In genomic region chr9:121360975-121361374, GRCh38 we compare ENCODE assay signal across 11 cellular contexts. TPM values are rescaled to one million over a fixed set of nuclear protein-coding genes. Genes with fewer than 3 reads are reported as not detected.
A peak's percentile ranks its signal among the peaks of the same experiment; 100 is the strongest.
DNase-seq lines count a peak whose midpoint lies in the region; ATAC-seq and TF ChIP-seq lines count a peak whose summit lies in the region.
"Had no signal": no experiment of that assay in that cellular context is flagged by ENCODE, and none has a peak within 500 bp of the region (broad histone marks: within the 10 kb centered on the region; RNA-seq: fewer than 3 reads in every experiment).

No MANE protein-coding gene starts in this region.

- peak overlapping the region; percentile 58 for H3K27ac ChIP-seq in caudate nucleus (ENCODE audit: low read depth, low read length)
- peak overlapping the region; percentile 97 to 98 (median 98) for H3K27ac ChIP-seq in right lobe of liver
- H3K27ac ChIP-seq in tibial nerve, result peak overlapping the region in 3 of 4 donors; percentile 7 to 98 (median 95)

- H3K36me3 ChIP-seq in right lobe of liver, result peaks cover 0 to 9% (median under 1%) of the 10 kb centered on the region in 4 donors
- H3K36me3 ChIP-seq in tibial nerve, result peaks cover 0 to 6% (median 0%) of the 10 kb centered on the region in 3 donors

- DNase-seq in LHCN-M2 (ENCODE audit: low read depth) (peak; percentile 82), caudate nucleus (lab: John Stamatoyannopoulos, UW) (no peak), right lobe of liver (no peak), tibial nerve (ENCODE audit: low spot score in 2 of 2) (no peak), T1000 (lab: John Stamatoyannopoulos, UW) (no peak), hepatic stellate cell (ENCODE audit: low spot score) (no peak)
- DNase-seq: hippocampal formation; NCI-H1092 treated with DMSO at 0.1 percent for 48 hours; stimulated activated CD4-positive, alpha-beta T cell treated with anti-CD3 and anti-CD28 coated beads, Interleukin-2, amount 100 ng/mL, for 48 hours had no signal

- intact Hi-C loops in right lobe of liver (cut with DNase I), result no loop called here

- no peak for TF ChIP-seq CTCF in right lobe of liver (IDR thresholded peaks at IDR 0.05)
- no peak for TF ChIP-seq CTCF in tibial nerve (IDR thresholded peaks at IDR 0.05)

- H3K4me1 ChIP-seq in right lobe of liver, result peaks cover 0 to 74% (median 33%) of the 10 kb centered on the region in 4 donors
- peaks cover 0 to 95% (median 54%) of the 10 kb centered on the region in 4 donors for H3K4me1 ChIP-seq in tibial nerve

- TF ChIP-seq POLR2A in right lobe of liver (IDR thresholded peaks at IDR 0.05) (no peak), tibial nerve (IDR thresholded peaks at IDR 0.05) (no peak)

- peak in 1 of 4 donors; percentile 33 for ATAC-seq in right lobe of liver
- no peak for ATAC-seq in HG03432 (IDR thresholded peaks at IDR 0.05; ENCODE audit: unreplicated experiment)
- no peak for ATAC-seq in HG02623 (IDR thresholded peaks at IDR 0.05; ENCODE audit: unreplicated experiment)

- H3K9me3 ChIP-seq in right lobe of liver (no peaks in the 10 kb centered on the region), tibial nerve (no peaks in the 10 kb centered on the region)

- H3K27me3 ChIP-seq in right lobe of liver (no peaks in the 10 kb centered on the region), tibial nerve (no peaks in the 10 kb centered on the region)

- H3K4me3 ChIP-seq in right lobe of liver (no peak overlapping the region), tibial nerve (no peak overlapping the region)

- no peak for TF ChIP-seq EP300 in tibial nerve (IDR thresholded peaks at IDR 0.05)

RNA-seq across cellular contexts. Expression of gene STOM, which starts 9.1 kb away (rescaled TPM):
- 88.7 and 107 TPM in 2 replicates for total RNA-seq in LHCN-M2 (2014; rRNA removed)
- polyA plus RNA-seq in LHCN-M2 (2012), result 57.1 TPM
- total RNA-seq in right lobe of liver, result 100 to 1,000 TPM; 232 to 655 (median 443) TPM
- total RNA-seq in tibial nerve, result 100 to 1,000 TPM; 164 to 310 (median 232) TPM
